Comparison of ENCODE assay signal across 10 cellular contexts in the genomic region with DNA sequence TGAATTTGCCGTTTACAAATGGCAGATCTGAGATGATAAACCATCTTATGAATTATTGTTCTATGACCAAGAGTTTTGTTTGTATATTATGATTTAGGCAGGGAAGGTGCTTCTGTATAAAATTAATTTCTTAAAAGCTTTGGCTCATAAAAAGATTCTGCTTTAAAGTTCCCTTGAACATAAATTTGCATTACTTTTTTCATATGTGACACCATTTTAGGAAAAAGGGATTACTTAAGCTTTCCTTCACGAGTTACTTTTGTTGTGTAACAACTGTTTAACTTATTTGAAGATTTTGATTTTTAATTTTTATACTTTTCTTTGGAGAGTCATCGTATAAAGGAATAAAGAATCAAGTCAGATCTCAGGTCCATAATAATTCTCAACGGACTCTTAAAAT. TPM values are rescaled to one million over a fixed set of nuclear protein-coding genes. Genes with fewer than 3 reads are reported as not detected.
DNase-seq lines count a peak whose midpoint lies in the region; ATAC-seq and TF ChIP-seq lines count a peak whose summit lies in the region.
"Had no signal": no experiment of that assay in that cellular context is flagged by ENCODE, and none has a peak within 500 bp of the region (broad histone marks: within the 10 kb centered on the region; RNA-seq: fewer than 3 reads in every experiment).

No MANE protein-coding gene starts in this region.

- POLR2A ChIA-PET in SK-N-SH (lab: Yijun Ruan, JAX): no interaction called here
- POLR2A ChIA-PET in activated CD4-positive, alpha-beta memory T cell treated with anti-CD3 and anti-CD28 coated beads for 36 hours (lab: Charles Lee): no interaction called here

- H3K4me2 ChIP-seq in SK-N-SH: peak overlapping the region; percentile 98
- H3K4me2 ChIP-seq in smooth muscle cell: peak overlapping the region; percentile 94

- TF ChIP-seq EP300 in SK-N-SH (IDR thresholded peaks at IDR 0.05; ENCODE audit: borderline replicate concordance in 1 of 2, low read depth in 1 of 2, low read length in 1 of 2): no peak
- TF ChIP-seq EP300 in tibial nerve (IDR thresholded peaks at IDR 0.05): no peak

- H3F3A ChIP-seq in SK-N-SH (replicated peaks; ENCODE audit: insufficient read depth): no peaks in the 10 kb centered on the region
- H3F3A ChIP-seq in smooth muscle cell (ENCODE audit: low read depth): peaks cover 9% of the 10 kb centered on the region

- no peak for TF ChIP-seq CTCF in SK-N-SH (IDR thresholded peaks at IDR 0.05)
- no peak for TF ChIP-seq CTCF in foreskin keratinocyte (conservative IDR thresholded peaks at IDR 0.05)
- no peak for TF ChIP-seq CTCF in smooth muscle cell (IDR thresholded peaks at IDR 0.05; ENCODE audit: borderline replicate concordance, insufficient read depth, poor library complexity, severe bottlenecking)
- TF ChIP-seq CTCF in tibial nerve (IDR thresholded peaks at IDR 0.05): no peak

- H3K27me3 Mint-ChIP-seq in activated CD4-positive, alpha-beta memory T cell treated with anti-CD3 and anti-CD28 coated beads for 36 hours: no peaks in the 10 kb centered on the region

- peak overlapping the region; percentile 89 for H3K4me3 Mint-ChIP-seq in activated CD4-positive, alpha-beta memory T cell treated with anti-CD3 and anti-CD28 coated beads for 36 hours

- peaks cover 56% of the 10 kb centered on the region for H3K4me1 Mint-ChIP-seq in activated CD4-positive, alpha-beta memory T cell treated with anti-CD3 and anti-CD28 coated beads for 36 hours (ENCODE audit: low read depth)

- no peak for TF ChIP-seq RAD21 in SK-N-SH (IDR thresholded peaks at IDR 0.05; ENCODE audit: low read length)

- H3K27ac ChIP-seq in SK-N-SH (ENCODE audit: low read depth in 2 of 2, low read length in 1 of 2) (no peak overlapping the region), foreskin keratinocyte (peak overlapping the region; percentile 98), smooth muscle cell (ENCODE audit: low read depth) (no peak overlapping the region), tibial nerve (peak overlapping the region in 2 of 4 donors; percentile 96 to 100)
- H3K27ac ChIP-seq: KMS-11 had no signal

- H3K36me3 ChIP-seq in SK-N-SH (replicated peaks in 1 of 2; ENCODE audit: control insufficient read depth in 1 of 2, insufficient read depth in 2 of 2, low read length in 1 of 2) (peaks cover 3 to 5% of the 10 kb centered on the region in 2 experiments), smooth muscle cell (ENCODE audit: low read depth) (no peaks in the 10 kb centered on the region), tibial nerve (no peaks in the 10 kb centered on the region)

- H3K9ac ChIP-seq in SK-N-SH (no peak overlapping the region), smooth muscle cell (ENCODE audit: low read depth) (no peak overlapping the region)

- H3K36me3 Mint-ChIP-seq in activated CD4-positive, alpha-beta memory T cell treated with anti-CD3 and anti-CD28 coated beads for 36 hours: peaks cover 21% of the 10 kb centered on the region

- CTCF ChIA-PET in SK-N-SH (lab: Yijun Ruan, JAX): no interaction called here
- CTCF ChIA-PET in activated CD4-positive, alpha-beta memory T cell treated with anti-CD3 and anti-CD28 coated beads for 36 hours (lab: Charles Lee): interaction anchor here (0.6 to 1.9 kb wide), 4 partner anchors 16 to 99 kb away, joined by 3 to 10 read pairs (median 4); partner anchors contain the start of gene C2CD5

- TF ChIP-seq POLR2A in tibial nerve (IDR thresholded peaks at IDR 0.05): no peak

- H3K9me3 Mint-ChIP-seq in activated CD4-positive, alpha-beta memory T cell treated with anti-CD3 and anti-CD28 coated beads for 36 hours: no peaks in the 10 kb centered on the region

- no peaks in the 10 kb centered on the region; the same call in 1 of the 2 replicates for H4K20me1 ChIP-seq in SK-N-SH (ENCODE audit: insufficient read depth)
- H4K20me1 ChIP-seq in smooth muscle cell (ENCODE audit: low read depth): peaks cover 61% of the 10 kb centered on the region

- no peak for DNase-seq in SK-N-SH
- no peak for DNase-seq in activated CD4-positive, alpha-beta memory T cell treated with anti-CD3 and anti-CD28 coated beads for 36 hours
- peak in 1 of 2 donors; percentile 7 for DNase-seq in foreskin keratinocyte
- no peak for DNase-seq in smooth muscle cell (lab: John Stamatoyannopoulos, UW; ENCODE audit: unreplicated experiment)
- no peak for DNase-seq in tibial nerve (ENCODE audit: low spot score in 2 of 2)
- DNase-seq: 8988T had no signal

- intact Hi-C loops in activated CD4-positive, alpha-beta memory T cell treated with anti-CD3 and anti-CD28 coated beads for 36 hours (cut with micrococcal nuclease): loop anchor here (5.0 to 10.0 kb wide), 4 partner anchors 221 to 1173 kb away; partner anchors contain the start of genes CMAS, GOLT1B and RECQL

- H3K4me1 ChIP-seq in SK-N-SH (ENCODE audit: control insufficient read depth in 1 of 2, insufficient read depth in 2 of 2, low read depth in 1 of 2, low read length in 1 of 2) (peaks cover 4 to 8% of the 10 kb centered on the region in 2 experiments; a peak in 3 of 4 replicates), foreskin keratinocyte (peaks cover 14% of the 10 kb centered on the region), smooth muscle cell (ENCODE audit: low read depth) (peaks cover 34% of the 10 kb centered on the region), tibial nerve (peaks cover 0 to 48% (median 11%) of the 10 kb centered on the region in 4 donors)

- H3K9me3 ChIP-seq in SK-N-SH (no peaks in the 10 kb centered on the region), smooth muscle cell (replicated peaks; ENCODE audit: low read depth) (no peaks in the 10 kb centered on the region), tibial nerve (no peaks in the 10 kb centered on the region)

- ATAC-seq in SK-N-SH treated with all-trans-retinoic acid at 6 μM for 48 hours (no peak), foreskin keratinocyte (no peak), HG02623 (IDR thresholded peaks at IDR 0.05; ENCODE audit: unreplicated experiment) (no peak), esophagus mucosa (no peak)

- H2AFZ ChIP-seq in SK-N-SH (ENCODE audit: low read depth) (no peak overlapping the region), smooth muscle cell (ENCODE audit: low read depth) (no peak overlapping the region)

- H3K9me2 ChIP-seq in SK-N-SH: no peaks in the 10 kb centered on the region

- peaks cover 72% of the 10 kb centered on the region for H3K79me2 ChIP-seq in SK-N-SH (ENCODE audit: insufficient read depth)
- peaks cover 76% of the 10 kb centered on the region for H3K79me2 ChIP-seq in smooth muscle cell (ENCODE audit: low read depth)

- no peaks in the 10 kb centered on the region for H3K27me3 ChIP-seq in SK-N-SH (ENCODE audit: insufficient read depth)
- H3K27me3 ChIP-seq in foreskin keratinocyte: no peaks in the 10 kb centered on the region
- no peaks in the 10 kb centered on the region for H3K27me3 ChIP-seq in smooth muscle cell (ENCODE audit: low read depth)
- H3K27me3 ChIP-seq in tibial nerve: no peaks in the 10 kb centered on the region

- H3K27ac Mint-ChIP-seq in activated CD4-positive, alpha-beta memory T cell treated with anti-CD3 and anti-CD28 coated beads for 36 hours: peak overlapping the region; percentile 79

- H3K4me3 ChIP-seq in SK-N-SH (ENCODE audit: low read depth in 2 of 2, low read length in 1 of 2) (peak overlapping the region; percentile 78 to 99; a peak in 2 of 4 replicates), smooth muscle cell (peak overlapping the region; percentile 85), tibial nerve (peak overlapping the region in 2 of 4 donors; percentile 69 to 93)

- WGBS in SK-N-SH (ENCODE audit: low lambda C conversion rate): 62% methylated on average over 4 of the region's 4 CpGs
- 78% methylated on average over 4 of the region's 4 CpGs for WGBS in smooth muscle cell (ENCODE audit: low lambda C conversion rate)
- WGBS in tibial nerve, 2 donors: 55% methylated on average over 4 of the region's 4 CpGs

TF ChIP-seq in SK-N-SH, 30 proteins besides CTCF, POLR2A, EP300 and RAD21 (continues in another document):
- TF ChIP-seq FOXJ3 (CRISPR knock-in tag; IDR thresholded peaks at IDR 0.05): no peak
- TF ChIP-seq, protein P1, sequence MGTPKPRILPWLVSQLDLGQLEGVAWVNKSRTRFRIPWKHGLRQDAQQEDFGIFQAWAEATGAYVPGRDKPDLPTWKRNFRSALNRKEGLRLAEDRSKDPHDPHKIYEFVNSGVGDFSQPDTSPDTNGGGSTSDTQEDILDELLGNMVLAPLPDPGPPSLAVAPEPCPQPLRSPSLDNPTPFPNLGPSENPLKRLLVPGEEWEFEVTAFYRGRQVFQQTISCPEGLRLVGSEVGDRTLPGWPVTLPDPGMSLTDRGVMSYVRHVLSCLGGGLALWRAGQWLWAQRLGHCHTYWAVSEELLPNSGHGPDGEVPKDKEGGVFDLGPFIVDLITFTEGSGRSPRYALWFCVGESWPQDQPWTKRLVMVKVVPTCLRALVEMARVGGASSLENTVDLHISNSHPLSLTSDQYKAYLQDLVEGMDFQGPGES (IDR thresholded peaks at IDR 0.05; ENCODE audit: low read depth, low read length): no peak

TF ChIP-seq in SK-N-SH treated with all-trans-retinoic acid at 6 μM for 48 hours, 23 proteins besides CTCF, POLR2A, EP300 and RAD21 (continues in another document):
- TF ChIP-seq ISL1 (CRISPR knock-in tag; IDR thresholded peaks at IDR 0.05) (no peak), CSDC2 (CRISPR knock-in tag; IDR thresholded peaks at IDR 0.05) (no peak), OSR1 (CRISPR knock-in tag; IDR thresholded peaks at IDR 0.05) (no peak), TOX (CRISPR knock-in tag; IDR thresholded peaks at IDR 0.05; ENCODE audit: borderline replicate concordance) (no peak)

RNA-seq across cellular contexts. Expression of gene ETNK1, which starts 3.3 kb away (rescaled TPM):
- polyA plus RNA-seq in SK-N-SH (2012; rRNA removed) (7.7 and 7.9 TPM in 2 replicates), foreskin keratinocyte (6.5 and 7.3 TPM in 2 replicates), smooth muscle cell (16.4 and 19.2 TPM in 2 replicates)
- polyA plus RNA-seq in SK-N-SH (2012; cell fraction: cytosol; rRNA removed): 6.7 and 7.3 TPM in 2 replicates
- polyA plus RNA-seq in SK-N-SH (2012; cell fraction: nucleus; rRNA removed): 7.7 and 15.3 TPM in 2 replicates
- 10 to 100 TPM; 59.0 to 61.0 TPM for total RNA-seq in activated CD4-positive, alpha-beta memory T cell treated with anti-CD3 and anti-CD28 coated beads for 36 hours
- total RNA-seq in foreskin keratinocyte (25.8 and 27.1 TPM in 2 replicates), smooth muscle cell (35.7 and 64.7 TPM in 2 replicates), tibial nerve (10 to 100 TPM; 31.5 to 43.9 (median 36.8) TPM), esophagus mucosa (26.9 TPM)
